ENCODE assay signal across 10 cellular contexts in the genomic region with DNA sequence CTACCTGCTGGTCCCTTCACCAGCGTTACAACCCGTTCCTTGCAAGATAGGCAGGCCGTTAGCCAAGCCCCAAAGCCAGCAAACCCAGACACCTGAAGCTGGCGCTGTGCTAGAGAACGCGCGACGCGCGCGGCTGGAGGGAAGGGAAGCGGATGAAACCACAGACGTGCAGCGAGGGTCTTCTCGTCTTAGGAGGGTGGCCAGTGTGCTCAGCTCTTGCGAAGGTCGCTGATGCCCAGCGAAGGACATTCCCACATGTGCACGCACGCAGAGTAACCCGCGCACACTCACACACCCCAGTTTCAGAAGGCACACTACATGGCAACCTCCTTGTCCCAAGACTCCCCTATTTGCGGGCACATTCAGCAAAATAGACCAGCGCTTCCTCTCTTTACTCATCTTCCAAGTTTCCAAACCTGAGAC. TPM values are rescaled to one million over a fixed set of nuclear protein-coding genes. Genes with fewer than 3 reads are reported as not detected.
DNase-seq lines count a peak whose midpoint lies in the region; ATAC-seq and TF ChIP-seq lines count a peak whose summit lies in the region.
"Had no signal": no experiment of that assay in that cellular context is flagged by ENCODE, and none has a peak within 500 bp of the region (broad histone marks: within the 10 kb centered on the region; RNA-seq: fewer than 3 reads in every experiment).

No MANE protein-coding gene starts in this region.

- peak overlapping the region; percentile 91 for H2BK120ac ChIP-seq in IMR-90 (ENCODE audit: low read depth, low read length)

- in situ Hi-C loops in IMR-90 (cut with MboI; ENCODE audit: low sequenced_read_pairs) = no loop called here

- peak overlapping the region; percentile 82 for H3K4ac ChIP-seq in IMR-90 (ENCODE audit: low read depth, low read length)

- H3K36me3 Mint-ChIP-seq in neural crest cell (ENCODE audit: low read depth) = no peaks in the 10 kb centered on the region

- 15% methylated on average over 13 of the region's 24 CpGs; no CpG with 5 or more reads in 1 of the 2 experiments for WGBS in IMR-90 (ENCODE audit: extremely low coverage in 2 of 2, insufficient read length in 1 of 2), 2 experiments
- WGBS in esophagus squamous epithelium, 2 donors = 15 to 17% methylated on average over 8 to 24 of the region's 24 CpGs

- DNase-seq in AG04450 (ENCODE audit: low read depth, low spot score) (no peak), IMR-90 (no peak), esophagus squamous epithelium (lab: John Stamatoyannopoulos, UW) (no peak), neural crest cell (ENCODE audit: low read depth, low spot score) (no peak)
- DNase-seq: NCI-H1930 had no signal

- peak overlapping the region; percentile 92 for H2AK9ac ChIP-seq in IMR-90 (replicated peaks; ENCODE audit: low read depth, low read length, poor library complexity)

- peak overlapping the region; percentile 75; the same call in 1 of the 2 replicates for H4K91ac ChIP-seq in IMR-90 (ENCODE audit: insufficient read depth, low read depth, low read length)

- peak overlapping the region; percentile 26; the same call in 2 of the 3 replicates for H2BK15ac ChIP-seq in IMR-90 (ENCODE audit: low read depth, low read length)

- H3K36me3 ChIP-seq in IMR-90 (ENCODE audit: control insufficient read depth, insufficient read depth, low read length) (no peaks in the 10 kb centered on the region), esophagus squamous epithelium (no peaks in the 10 kb centered on the region)

- peak overlapping the region; percentile 29 to 83; a peak in 2 of 4 replicates for H4K8ac ChIP-seq in IMR-90 (ENCODE audit: low read depth in 2 of 2, low read length in 2 of 2)

- peak overlapping the region; percentile 98 for H2AFZ ChIP-seq in IMR-90 (replicated peaks; ENCODE audit: low read length, poor library complexity)

- peak overlapping the region; percentile 63; the same call in 1 of the 2 replicates for H3K9ac ChIP-seq in IMR-90 (ENCODE audit: low read depth, low read length)

- no peak overlapping the region for H2BK5ac ChIP-seq in IMR-90 (ENCODE audit: low read depth, low read length, poor library complexity, severe bottlenecking)

- H3K27me3 ChIP-seq in AG04450 (ENCODE audit: control insufficient read depth, insufficient read depth, low read length) = no peaks in the 10 kb centered on the region
- peaks cover 3% of the 10 kb centered on the region; the same call in 1 of the 2 replicates for H3K27me3 ChIP-seq in IMR-90 (ENCODE audit: control insufficient read depth, insufficient read depth, low read length)
- H3K27me3 ChIP-seq in esophagus squamous epithelium = peaks cover 0 to 29% (median 0%) of the 10 kb centered on the region in 4 donors

- H3K27me3 Mint-ChIP-seq in neural crest cell (ENCODE audit: low read depth) = peaks cover 65% of the 10 kb centered on the region

- H3K9me3 Mint-ChIP-seq in neural crest cell = no peaks in the 10 kb centered on the region

- peak overlapping the region; percentile 86 for H3K14ac ChIP-seq in IMR-90 (replicated peaks; ENCODE audit: low read depth, low read length)

- peak overlapping the region; percentile 89 for H3K4me2 ChIP-seq in IMR-90 (ENCODE audit: low read depth, low read length)

- POLR2A ChIA-PET in AG04450 (lab: Yijun Ruan, JAX) = no interaction called here
- POLR2A ChIA-PET in IMR-90 (lab: Charles Lee; ENCODE audit: unreplicated experiment) = no interaction called here

- H3K4me1 ChIP-seq in IMR-90 (ENCODE audit: control insufficient read depth, insufficient read depth, low read length) = peaks cover 12% of the 10 kb centered on the region; the same call in 1 of the 2 replicates
- H3K4me1 ChIP-seq in esophagus squamous epithelium = peaks cover 0 to 18% (median 7%) of the 10 kb centered on the region in 3 donors

- ATAC-seq in IMR-90 (ENCODE audit: low read depth) (no peak), GM21360 (IDR thresholded peaks at IDR 0.05; ENCODE audit: unreplicated experiment) (no peak), GM18520 (IDR thresholded peaks at IDR 0.05; ENCODE audit: unreplicated experiment) (no peak), HG02970 (IDR thresholded peaks at IDR 0.05; ENCODE audit: low FRiP score, unreplicated experiment) (no peak), HG03571 (IDR thresholded peaks at IDR 0.05; ENCODE audit: unreplicated experiment) (no peak)
- ATAC-seq: activated CD4-positive, CD25-positive, alpha-beta regulatory T cell treated with anti-CD3 and anti-CD28 coated beads, Interleukin-2, amount 50 U/mL, for 24 hours had no signal

- TF ChIP-seq RAD21 in IMR-90 (IDR thresholded peaks at IDR 0.05; ENCODE audit: low read length) = no peak

- CTCF ChIA-PET in AG04450 (lab: Charles Lee) = no interaction called here
- CTCF ChIA-PET in IMR-90 (lab: Yijun Ruan, JAX) = no interaction called here

- TF ChIP-seq POLR2A in IMR-90 (IDR thresholded peaks at IDR 0.05; ENCODE audit: low read depth, low read length) (no peak), esophagus squamous epithelium (IDR thresholded peaks at IDR 0.05) (no peak)

- no peaks in the 10 kb centered on the region for H4K20me1 ChIP-seq in IMR-90 (ENCODE audit: insufficient read depth, low read length)

- TF ChIP-seq CTCF in AG04450 (IDR thresholded peaks at IDR 0.05; ENCODE audit: low read depth, low read length) (no peak), IMR-90 (conservative IDR thresholded peaks at IDR 0.05; ENCODE audit: low read depth, low read length) (no peak), esophagus squamous epithelium (IDR thresholded peaks at IDR 0.05) (no peak), neural crest cell (conservative IDR thresholded peaks at IDR 0.05) (no peak)

- H3K4me3 Mint-ChIP-seq in neural crest cell = peak overlapping the region; percentile 85

- peaks cover 10% of the 10 kb centered on the region for H3K4me1 Mint-ChIP-seq in neural crest cell

- H3K27ac Mint-ChIP-seq in neural crest cell (ENCODE audit: unreplicated experiment) = no peak overlapping the region

- peak overlapping the region; percentile 78 for H3K23ac ChIP-seq in IMR-90 (ENCODE audit: low read depth, low read length)

- peak overlapping the region; percentile 48; the same call in 1 of the 2 replicates for H2AK5ac ChIP-seq in IMR-90 (ENCODE audit: low read depth, low read length)

- no peaks in the 10 kb centered on the region; the same call in 1 of the 2 replicates for H3K9me3 ChIP-seq in AG04450 (ENCODE audit: control insufficient read depth, insufficient read depth, low read length)
- H3K9me3 ChIP-seq in IMR-90 (ENCODE audit: control insufficient read depth, insufficient read depth, low read length) = no peaks in the 10 kb centered on the region
- no peaks in the 10 kb centered on the region for H3K9me3 ChIP-seq in esophagus squamous epithelium

- H3K4me3 ChIP-seq in AG04450 (ENCODE audit: low read depth, low read length) = peak overlapping the region; percentile 90
- peak overlapping the region; percentile 65 for H3K4me3 ChIP-seq in IMR-90 (ENCODE audit: insufficient read depth, low read depth, low read length)
- H3K4me3 ChIP-seq in esophagus squamous epithelium = peak overlapping the region; percentile 19 to 71 (median 40)

- no peak overlapping the region; the same call in 1 of the 2 replicates for H3K56ac ChIP-seq in IMR-90 (ENCODE audit: extremely low read depth, insufficient read depth, low read length)

- intact Hi-C loops in IMR-90 (cut with micrococcal nuclease) = loop anchor here (5.0 to 10.0 kb wide), 2 partner anchors 183 to 450 kb away; a partner anchor contains a TSS
- intact Hi-C loops in esophagus squamous epithelium (cut with DNase I) = no loop called here

- peak overlapping the region; percentile 22; the same call in 1 of the 2 replicates for H4K5ac ChIP-seq in IMR-90 (ENCODE audit: low read depth, low read length)

- no TSS peak for BruUV-seq in IMR-90 (replicated peaks; lab: Mats Ljungman, UMichigan)

- peaks cover 10% of the 10 kb centered on the region; the same call in 1 of the 2 replicates for H3K9me1 ChIP-seq in IMR-90 (ENCODE audit: insufficient read depth, low read length)

- H3K27ac ChIP-seq in AG04450 (ENCODE audit: low read depth, low read length) (no peak overlapping the region), IMR-90 (ENCODE audit: insufficient read depth, low read length) (no peak overlapping the region), esophagus squamous epithelium (peak overlapping the region in 1 of 4 donors; percentile 49)

- H3K79me1 ChIP-seq in IMR-90 (ENCODE audit: low read depth in 1 of 2, low read length in 2 of 2) = no peaks in the 10 kb centered on the region

- dilution Hi-C loops in IMR-90 (cut with HindIII; ENCODE audit: low sequenced_read_pairs, unreplicated experiment) = no loop called here

- no peak overlapping the region; the same call in 1 of the 2 replicates for H3K18ac ChIP-seq in IMR-90 (ENCODE audit: low read depth, low read length)

- peak overlapping the region; percentile 69 for H2BK20ac ChIP-seq in IMR-90 (ENCODE audit: low read depth, low read length)

TF ChIP-seq in IMR-90, 13 proteins besides CTCF, POLR2A, EP300 and RAD21 (continues in another document):
- no peak for TF ChIP-seq NFE2L2 (IDR thresholded peaks at IDR 0.05; ENCODE audit: low read depth, low read length)
- no peak for TF ChIP-seq RFX5 (IDR thresholded peaks at IDR 0.05; ENCODE audit: low read depth, low read length)
- TF ChIP-seq FOS (IDR thresholded peaks at IDR 0.05; ENCODE audit: low read depth, low read length) = no peak
- TF ChIP-seq SMC3 (IDR thresholded peaks at IDR 0.05; ENCODE audit: low read depth, low read length) = no peak
- TF ChIP-seq, protein P1, sequence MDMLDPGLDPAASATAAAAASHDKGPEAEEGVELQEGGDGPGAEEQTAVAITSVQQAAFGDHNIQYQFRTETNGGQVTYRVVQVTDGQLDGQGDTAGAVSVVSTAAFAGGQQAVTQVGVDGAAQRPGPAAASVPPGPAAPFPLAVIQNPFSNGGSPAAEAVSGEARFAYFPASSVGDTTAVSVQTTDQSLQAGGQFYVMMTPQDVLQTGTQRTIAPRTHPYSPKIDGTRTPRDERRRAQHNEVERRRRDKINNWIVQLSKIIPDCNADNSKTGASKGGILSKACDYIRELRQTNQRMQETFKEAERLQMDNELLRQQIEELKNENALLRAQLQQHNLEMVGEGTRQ (IDR thresholded peaks at IDR 0.05; ENCODE audit: low read depth, low read length) = no peak
- no peak for TF ChIP-seq MAFK (IDR thresholded peaks at IDR 0.05; ENCODE audit: low read depth, low read length)
- no peak for TF ChIP-seq MXI1 (IDR thresholded peaks at IDR 0.05; ENCODE audit: borderline replicate concordance, low read depth, low read length)
- no peak for TF ChIP-seq MAZ (IDR thresholded peaks at IDR 0.05; ENCODE audit: borderline replicate concordance, low read depth, low read length)

RNA-seq across cellular contexts. Expression of a gene that starts 0.9 kb away (rescaled TPM):
- polyA plus RNA-seq in AG04450 (2011; rRNA removed) (2.3 TPM in 2 replicates), IMR-90 (2012; rRNA removed) (0.16 and 0.22 TPM in 2 replicates)
- 2.1 and 3.0 TPM in 2 replicates for polyA minus RNA-seq in AG04450 (2011; rRNA and poly(A)+ RNA removed)
- total RNA-seq in IMR-90 (2012; rRNA removed) (0.36 and 0.56 TPM in 2 replicates), esophagus squamous epithelium (under 1 TPM in 3 of 4 donors, not detected in 1; 0.09 to 0.38 (median 0.09) TPM), neural crest cell (0.05 and 0.23 TPM in 2 replicates)
- polyA plus RNA-seq in IMR-90 (2012; cell fraction: cytosol; rRNA removed) = 0.08 and 0.84 TPM in 2 replicates
- polyA plus RNA-seq in IMR-90 (2012; cell fraction: nucleus; rRNA removed; ENCODE audit: low replicate concordance) = 0.14 and 0.57 TPM in 2 replicates

Comparison
In these comparisons a context has a peak if more than half of its experiments do, and no peak if none do; other contexts are left out.
1. H3K4me3 ChIP-seq: peak in every context shown above with its lines; median percentile 90 in AG04450; 65 in IMR-90; 40 in esophagus squamous epithelium.